16 cellular contexts compared by ENCODE assay signal in genomic region chr19:51258761-51259160, GRCh38. TPM values are rescaled to one million over a fixed set of nuclear protein-coding genes. Genes with fewer than 3 reads are reported as not detected.
DNase-seq lines count a peak whose midpoint lies in the region; ATAC-seq, FAIRE-seq and TF ChIP-seq lines count a peak whose summit lies in the region.
"Had no signal": no experiment of that assay in that cellular context is flagged by ENCODE, and none has a peak within 500 bp of the region (broad histone marks: within the 10 kb centered on the region; RNA-seq: fewer than 3 reads in every experiment).

No MANE protein-coding gene starts in this region.

- H3K9me3 ChIP-seq in H1 (ENCODE audit: insufficient read depth in 2 of 2, low read depth in 1 of 2, low read length in 1 of 2) (no peaks in the 10 kb centered on the region; a peak in 2 of 4 replicates), neutrophil (no peaks in the 10 kb centered on the region)
- H3K9me3 ChIP-seq: SJSA1 had no signal

- peak overlapping the region; percentile 97 for H3K27ac Mint-ChIP-seq in activated CD4-positive, alpha-beta memory T cell treated with anti-CD3 and anti-CD28 coated beads, Interleukin-2, amount 10 ng/mL, durations not matched to agents 7 days and 5 days
- no peak overlapping the region for H3K27ac Mint-ChIP-seq in activated CD4-positive, alpha-beta memory T cell treated with anti-CD3 and anti-CD28 coated beads for 36 hours

- H2BK120ac ChIP-seq in H1 (replicated peaks; ENCODE audit: low read depth, low read length) = no peak overlapping the region

- H4K8ac ChIP-seq in H1 (ENCODE audit: extremely low read depth, insufficient read depth, low read length) = no peak overlapping the region

- no peak for TF ChIP-seq RAD21 in H1 (IDR thresholded peaks at IDR 0.05 in 1 of 2, conservative IDR thresholded peaks at IDR 0.05 in 1 of 2; ENCODE audit: low read depth in 2 of 2, low read length in 2 of 2)

- TF ChIP-seq EP300 in H1 (IDR thresholded peaks at IDR 0.05; ENCODE audit: borderline replicate concordance in 1 of 2, low read depth in 2 of 2, low read length in 2 of 2) = no peak

- H3K27me3 Mint-ChIP-seq in activated CD4-positive, alpha-beta memory T cell treated with anti-CD3 and anti-CD28 coated beads, Interleukin-2, amount 10 ng/mL, durations not matched to agents 7 days and 5 days = peaks cover 20% of the 10 kb centered on the region
- H3K27me3 Mint-ChIP-seq in activated CD4-positive, alpha-beta memory T cell treated with anti-CD3 and anti-CD28 coated beads for 36 hours = peaks cover 21% of the 10 kb centered on the region

- no peak overlapping the region for H4K91ac ChIP-seq in H1 (replicated peaks; ENCODE audit: insufficient read length, low read length)

- H3K18ac ChIP-seq in H1 (ENCODE audit: extremely low read depth, low read length) = no peak overlapping the region

- intact Hi-C loops in activated CD4-positive, alpha-beta memory T cell treated with anti-CD3 and anti-CD28 coated beads for 36 hours (cut with micrococcal nuclease) = loop anchor here (1.0 kb wide), 1 partner anchor 100 kb away; no protein-coding TSS in a partner anchor

- no peak for FAIRE-seq in H1 (lab: Jason Lieb, UNC)
- FAIRE-seq: D721Med had no signal

- ATAC-seq in GM19328 (IDR thresholded peaks at IDR 0.05; ENCODE audit: unreplicated experiment) (no peak), GM18519 (IDR thresholded peaks at IDR 0.05; ENCODE audit: low FRiP score, unreplicated experiment) (no peak)
- ATAC-seq: Right ventricle myocardium inferior had no signal

- no peaks in the 10 kb centered on the region for H3K79me2 ChIP-seq in H1 (ENCODE audit: control insufficient read depth in 1 of 2, insufficient read depth in 2 of 2, low read length in 2 of 2)

- no peaks in the 10 kb centered on the region for H3K36me3 Mint-ChIP-seq in activated CD4-positive, alpha-beta memory T cell treated with anti-CD3 and anti-CD28 coated beads, Interleukin-2, amount 10 ng/mL, durations not matched to agents 7 days and 5 days (ENCODE audit: low read depth)
- no peaks in the 10 kb centered on the region for H3K36me3 Mint-ChIP-seq in activated CD4-positive, alpha-beta memory T cell treated with anti-CD3 and anti-CD28 coated beads for 36 hours
- H3K36me3 Mint-ChIP-seq: CD14-positive monocyte had no signal

- H3K14ac ChIP-seq in H1 (ENCODE audit: insufficient read length) = no peak overlapping the region

- H3K4me2 ChIP-seq in H1 (ENCODE audit: insufficient read depth in 1 of 2, low read depth in 2 of 2, low read length in 2 of 2) = peak overlapping the region in 1 of 2 experiments; percentile 31; a peak in 1 of 4 replicates

- no peak overlapping the region for H3K4ac ChIP-seq in H1 (replicated peaks; ENCODE audit: insufficient read length, low read depth, low read length)

- no peak overlapping the region for H2BK5ac ChIP-seq in H1 (ENCODE audit: low read depth, low read length)

- DNase-seq in activated CD4-positive, alpha-beta memory T cell treated with anti-CD3 and anti-CD28 coated beads, Interleukin-2, amount 10 ng/mL, durations not matched to agents 7 days and 5 days = no peak
- no peak for DNase-seq in activated CD4-positive, alpha-beta memory T cell treated with anti-CD3 and anti-CD28 coated beads for 36 hours
- DNase-seq in HL-60 (ENCODE audit: low read depth in 1 of 2, low spot score in 1 of 2) (no peak), H1 (ENCODE audit: low read depth in 1 of 2, low spot score in 2 of 2) (no peak)
- DNase-seq: NCI-H187 had no signal

- no peak overlapping the region for H2BK12ac ChIP-seq in H1 (ENCODE audit: low read depth, low read length)

- no peak overlapping the region for H3K4me3 ChIP-seq in HL-60 (replicated peaks; ENCODE audit: insufficient read depth, low read length)
- H3K4me3 ChIP-seq in H1 (ENCODE audit: extremely low read depth in 1 of 4, insufficient read depth in 2 of 4, low read depth in 3 of 4, low read length in 4 of 4) = peak overlapping the region in 1 of 4 experiments; percentile 27; a peak in 1 of 8 replicates
- H3K4me3 ChIP-seq in neutrophil (ENCODE audit: low read depth in 1 of 2, low read length in 1 of 2) = no peak overlapping the region
- H3K4me3 ChIP-seq: MG63, SJSA1 had no signal

- WGBS in H1 (ENCODE audit: extremely low coverage in 1 of 2, insufficient coverage in 1 of 2, insufficient read length in 1 of 2, insufficient replicate concordance in 2 of 2, low coverage in 1 of 2, low lambda C conversion rate in 2 of 2, missing lambda C conversion rate in 1 of 2), 2 experiments = 71% methylated on average over 1 of the region's 1 CpG; no CpG with 5 or more reads in 1 of the 2 experiments

- TF ChIP-seq POLR2A in H1 (IDR thresholded peaks at IDR 0.05; ENCODE audit: control extremely low read depth in 1 of 2, low read depth in 2 of 2, low read length in 2 of 2) = no peak

- H2BK20ac ChIP-seq in H1 (ENCODE audit: low read length) = no peak overlapping the region

- TF ChIP-seq CTCF in HL-60 (IDR thresholded peaks at IDR 0.05; ENCODE audit: insufficient read depth, low read length) (no peak), H1 (IDR thresholded peaks at IDR 0.05; ENCODE audit: control extremely low read depth in 1 of 3, insufficient read depth in 1 of 3, low read depth in 1 of 3, low read length in 3 of 3) (no peak), neutrophil (IDR thresholded peaks at IDR 0.05) (no peak)

- no peaks in the 10 kb centered on the region for H3K23me2 ChIP-seq in H1 (ENCODE audit: low read depth, low read length)

- H3K23ac ChIP-seq in H1 (ENCODE audit: insufficient read length) = no peak overlapping the region

- POLR2A ChIA-PET in activated CD4-positive, alpha-beta memory T cell treated with anti-CD3 and anti-CD28 coated beads, Interleukin-2, amount 10 ng/mL, durations not matched to agents 7 days and 5 days (lab: Charles Lee) = interaction anchor here (0.6 to 2.9 kb wide), 5 partner anchors 13 to 102 kb away, joined by 3 to 19 read pairs (median 8); no protein-coding TSS in a partner anchor
- POLR2A ChIA-PET in activated CD4-positive, alpha-beta memory T cell treated with anti-CD3 and anti-CD28 coated beads for 36 hours (lab: Charles Lee) = no interaction called here
- POLR2A ChIA-PET in H1 (lab: Charles Lee; ENCODE audit: partially characterized antibody) = no interaction called here

- H3K4me1 Mint-ChIP-seq in activated CD4-positive, alpha-beta memory T cell treated with anti-CD3 and anti-CD28 coated beads, Interleukin-2, amount 10 ng/mL, durations not matched to agents 7 days and 5 days = peaks cover 53% of the 10 kb centered on the region
- H3K4me1 Mint-ChIP-seq in activated CD4-positive, alpha-beta memory T cell treated with anti-CD3 and anti-CD28 coated beads for 36 hours (ENCODE audit: low read depth) = peaks cover 16% of the 10 kb centered on the region

- H3K27me3 ChIP-seq in HL-60 (ENCODE audit: insufficient read depth, poor library complexity, severe bottlenecking) (peaks cover 3% of the 10 kb centered on the region), H1 (replicated peaks in 1 of 4; ENCODE audit: control insufficient read depth in 3 of 4, extremely low read depth in 1 of 4, insufficient read depth in 3 of 4, low read length in 3 of 4) (no peaks in the 10 kb centered on the region), neutrophil (peaks cover 10% of the 10 kb centered on the region)

- no peak overlapping the region for H2BK15ac ChIP-seq in H1 (ENCODE audit: low read length)

- H3K27ac ChIP-seq in HL-60 (replicated peaks) (0 out of 2 replicates have a peak overlapping the region, but pooled peaks have one; percentile 20), H1 (ENCODE audit: low read depth, low read length) (no peak overlapping the region), neutrophil (peak overlapping the region; percentile 15)
- H3K27ac ChIP-seq: SJSA1 had no signal

- no peak overlapping the region for H3K4me3 Mint-ChIP-seq in activated CD4-positive, alpha-beta memory T cell treated with anti-CD3 and anti-CD28 coated beads, Interleukin-2, amount 10 ng/mL, durations not matched to agents 7 days and 5 days
- no peak overlapping the region for H3K4me3 Mint-ChIP-seq in activated CD4-positive, alpha-beta memory T cell treated with anti-CD3 and anti-CD28 coated beads for 36 hours

- H2AK5ac ChIP-seq in H1 (ENCODE audit: low read depth, low read length) = no peak overlapping the region

- no peaks in the 10 kb centered on the region for H4K20me1 ChIP-seq in H1 (replicated peaks in 1 of 2; ENCODE audit: control insufficient read depth in 1 of 2, insufficient read depth in 2 of 2, low read length in 2 of 2)

- H4K5ac ChIP-seq in H1 (ENCODE audit: insufficient read length, low read depth, low read length) = no peak overlapping the region

- no peak overlapping the region for H3K9ac ChIP-seq in H1 (replicated peaks in 1 of 4; ENCODE audit: extremely low read depth in 1 of 4, low read depth in 3 of 4, low read length in 3 of 4)

- no peak overlapping the region for H3K56ac ChIP-seq in H1 (replicated peaks; ENCODE audit: insufficient read length, low read depth, low read length)

- no peaks in the 10 kb centered on the region for H3K36me3 ChIP-seq in H1 (ENCODE audit: control insufficient read depth in 2 of 4, insufficient read depth in 4 of 4, low read length in 3 of 4)
- H3K36me3 ChIP-seq in neutrophil = no peaks in the 10 kb centered on the region
- H3K36me3 ChIP-seq: MG63, SJSA1 had no signal

- H3K79me1 ChIP-seq in H1 (ENCODE audit: low read depth, low read length) = no peaks in the 10 kb centered on the region

- H2AFZ ChIP-seq in H1 (ENCODE audit: low read length) = peak overlapping the region; percentile 85; the same call in 1 of the 2 replicates

- H3K4me1 ChIP-seq in H1 (replicated peaks in 1 of 4; ENCODE audit: control insufficient read depth in 3 of 4, insufficient read depth in 4 of 4, low read length in 3 of 4) (peaks cover 0 to 6% (median 5%) of the 10 kb centered on the region in 4 experiments; a peak in 4 of 7 replicates), neutrophil (ENCODE audit: control insufficient read depth in 1 of 2, insufficient read depth in 1 of 2, low read depth in 1 of 2, low read length in 1 of 2) (peaks cover 3 to 9% of the 10 kb centered on the region in 2 experiments)
- H3K4me1 ChIP-seq: SJSA1 had no signal

- CTCF ChIA-PET in activated CD4-positive, alpha-beta memory T cell treated with anti-CD3 and anti-CD28 coated beads, Interleukin-2, amount 10 ng/mL, durations not matched to agents 7 days and 5 days (lab: Charles Lee) = interaction anchor here (0.6 to 7.0 kb wide), 19 partner anchors 11 to 162 kb away, joined by 3 to 180 read pairs (median 5); partner anchors contain the start of gene CD33
- CTCF ChIA-PET in activated CD4-positive, alpha-beta memory T cell treated with anti-CD3 and anti-CD28 coated beads for 36 hours (lab: Charles Lee) = interaction anchor here (0.9 to 6.7 kb wide), 23 partner anchors 8 to 519 kb away, joined by 3 to 86 read pairs (median 4); no protein-coding TSS in a partner anchor
- CTCF ChIA-PET in H1 (lab: Charles Lee; ENCODE audit: partially characterized antibody) = interaction anchor here (0.8 to 6.5 kb wide), 29 partner anchors 8 to 420 kb away, joined by 3 to 82 read pairs (median 4); partner anchors contain the start of gene SIGLECL1

- no peaks in the 10 kb centered on the region for H3K9me3 Mint-ChIP-seq in activated CD4-positive, alpha-beta memory T cell treated with anti-CD3 and anti-CD28 coated beads, Interleukin-2, amount 10 ng/mL, durations not matched to agents 7 days and 5 days
- H3K9me3 Mint-ChIP-seq in activated CD4-positive, alpha-beta memory T cell treated with anti-CD3 and anti-CD28 coated beads for 36 hours = no peaks in the 10 kb centered on the region

RNA-seq across cellular contexts. Expression of gene SIGLECL1, which starts 7.9 kb away (rescaled TPM):
- under 1 TPM in 1 of 2 experiments, not detected in 1; 0.18 TPM for total RNA-seq in activated CD4-positive, alpha-beta memory T cell treated with anti-CD3 and anti-CD28 coated beads, Interleukin-2, amount 10 ng/mL, durations not matched to agents 7 days and 5 days
- total RNA-seq in activated CD4-positive, alpha-beta memory T cell treated with anti-CD3 and anti-CD28 coated beads for 36 hours = not detected
- not detected in 2 replicates for total RNA-seq in H1 (2021; fragmentation: NEBNext Ultra II Directional; extraction: Animal tissue kit (Norgen Biotek cat#: 25700))
- polyA plus RNA-seq in H1 (2011; rRNA removed) = not detected in 2 replicates
- polyA plus RNA-seq in H1 (2011; cell fraction: cytosol; rRNA removed) = not detected
- not detected for polyA plus RNA-seq in H1 (2011; cell fraction: nucleus; rRNA removed)
- polyA plus RNA-seq in H1 (2012, experiment 1 of 2) = not detected in 4 replicates
- polyA plus RNA-seq in H1 (2012, experiment 2 of 2) = not detected
- not detected for polyA plus RNA-seq in H1 (2013, experiment 1 of 2)
- not detected for polyA plus RNA-seq in H1 (2013, experiment 2 of 2)
- polyA minus RNA-seq in H1 (2011; rRNA and poly(A)+ RNA removed) = not detected in 2 replicates
- polyA minus RNA-seq in H1 (2011; cell fraction: cytosol; rRNA and poly(A)+ RNA removed) = not detected
- polyA minus RNA-seq in H1 (2011; cell fraction: nucleus; rRNA and poly(A)+ RNA removed) = not detected
- total RNA-seq: A172, LHCN-M2, Right ventricle myocardium inferior, SJSA1 had no signal
- polyA plus RNA-seq: AG04450, CD14-positive monocyte had no signal

RNA-seq across cellular contexts. Expression of gene CD33, which starts 33.9 kb away (rescaled TPM):
- 10 to 100 TPM; 21.1 to 23.7 TPM for total RNA-seq in activated CD4-positive, alpha-beta memory T cell treated with anti-CD3 and anti-CD28 coated beads, Interleukin-2, amount 10 ng/mL, durations not matched to agents 7 days and 5 days
- total RNA-seq in activated CD4-positive, alpha-beta memory T cell treated with anti-CD3 and anti-CD28 coated beads for 36 hours = under 1 TPM; 0.43 to 0.65 TPM
- not detected in 2 replicates for total RNA-seq in H1 (2021; fragmentation: NEBNext Ultra II Directional; extraction: Animal tissue kit (Norgen Biotek cat#: 25700))
- polyA plus RNA-seq in H1 (2011; rRNA removed) = 0.06 and 0.11 TPM in 2 replicates
- polyA plus RNA-seq in H1 (2011; cell fraction: cytosol; rRNA removed) = 0.09 TPM
- polyA plus RNA-seq in H1 (2011; cell fraction: nucleus; rRNA removed) = 0.27 TPM
- polyA plus RNA-seq in H1 (2012, experiment 1 of 2) = 0.19 to 0.32 TPM (median 0.27 TPM) in 3 of 4 replicates, not detected in the other
- not detected for polyA plus RNA-seq in H1 (2012, experiment 2 of 2)
- 0.10 TPM for polyA plus RNA-seq in H1 (2013, experiment 1 of 2)
- 0.15 TPM for polyA plus RNA-seq in H1 (2013, experiment 2 of 2)
- polyA minus RNA-seq in H1 (2011; rRNA and poly(A)+ RNA removed) = 0.22 TPM in 1 of 2 replicates, not detected in the other
- polyA minus RNA-seq in H1 (2011; cell fraction: cytosol; rRNA and poly(A)+ RNA removed) = not detected
- polyA minus RNA-seq in H1 (2011; cell fraction: nucleus; rRNA and poly(A)+ RNA removed) = not detected
- total RNA-seq: SJSA1 had no signal
- polyA plus RNA-seq: AG04450 had no signal

RNA-seq across cellular contexts. Expression of gene IGLON5, which starts 52.7 kb away (rescaled TPM):
- total RNA-seq in activated CD4-positive, alpha-beta memory T cell treated with anti-CD3 and anti-CD28 coated beads, Interleukin-2, amount 10 ng/mL, durations not matched to agents 7 days and 5 days = under 1 TPM; 0.68 to 0.81 TPM
- under 1 TPM; 0.07 to 0.24 TPM for total RNA-seq in activated CD4-positive, alpha-beta memory T cell treated with anti-CD3 and anti-CD28 coated beads for 36 hours
- total RNA-seq in H1 (2021; fragmentation: NEBNext Ultra II Directional; extraction: Animal tissue kit (Norgen Biotek cat#: 25700)) = 31.8 and 34.1 TPM in 2 replicates
- 34.6 and 51.4 TPM in 2 replicates for polyA plus RNA-seq in H1 (2011; rRNA removed)
- polyA plus RNA-seq in H1 (2011; cell fraction: cytosol; rRNA removed) = 28.1 TPM
- 51.5 TPM for polyA plus RNA-seq in H1 (2011; cell fraction: nucleus; rRNA removed)
- 26.0 to 58.9 TPM (median 46.8 TPM) in 4 replicates for polyA plus RNA-seq in H1 (2012, experiment 1 of 2)
- polyA plus RNA-seq in H1 (2012, experiment 2 of 2) = 34.9 TPM
- 44.4 TPM for polyA plus RNA-seq in H1 (2013, experiment 1 of 2)
- polyA plus RNA-seq in H1 (2013, experiment 2 of 2) = 46.3 TPM
- polyA minus RNA-seq in H1 (2011; rRNA and poly(A)+ RNA removed) = 9.6 and 13.7 TPM in 2 replicates
- 18.7 TPM for polyA minus RNA-seq in H1 (2011; cell fraction: cytosol; rRNA and poly(A)+ RNA removed)
- 13.6 TPM for polyA minus RNA-seq in H1 (2011; cell fraction: nucleus; rRNA and poly(A)+ RNA removed)
- total RNA-seq: A172, LHCN-M2, Right ventricle myocardium inferior, SJSA1 had no signal
- polyA plus RNA-seq: AG04450, CD14-positive monocyte had no signal

Comparison
In these comparisons a context has a peak if more than half of its experiments do, and no peak if none do; other contexts are left out.
1. RNA of gene CD33, which starts 33.9 kb away (total RNA-seq): 21.1 to 23.7 TPM in activated CD4-positive, alpha-beta memory T cell treated with anti-CD3 and anti-CD28 coated beads, Interleukin-2, amount 10 ng/mL, durations not matched to agents 7 days and 5 days; 0.43 to 0.65 TPM in activated CD4-positive, alpha-beta memory T cell treated with anti-CD3 and anti-CD28 coated beads for 36 hours and not detected in H1; every median in the first group is over 10 times any median in the second.
2. RNA of gene IGLON5, which starts 52.7 kb away (total RNA-seq): 31.8 to 34.1 TPM in H1; 0.68 to 0.81 TPM in activated CD4-positive, alpha-beta memory T cell treated with anti-CD3 and anti-CD28 coated beads, Interleukin-2, amount 10 ng/mL, durations not matched to agents 7 days and 5 days and 0.07 to 0.24 TPM in activated CD4-positive, alpha-beta memory T cell treated with anti-CD3 and anti-CD28 coated beads for 36 hours; every median in the first group is over 10 times any median in the second.